ENCODE assay signal across 17 cellular contexts in the genomic region with DNA sequence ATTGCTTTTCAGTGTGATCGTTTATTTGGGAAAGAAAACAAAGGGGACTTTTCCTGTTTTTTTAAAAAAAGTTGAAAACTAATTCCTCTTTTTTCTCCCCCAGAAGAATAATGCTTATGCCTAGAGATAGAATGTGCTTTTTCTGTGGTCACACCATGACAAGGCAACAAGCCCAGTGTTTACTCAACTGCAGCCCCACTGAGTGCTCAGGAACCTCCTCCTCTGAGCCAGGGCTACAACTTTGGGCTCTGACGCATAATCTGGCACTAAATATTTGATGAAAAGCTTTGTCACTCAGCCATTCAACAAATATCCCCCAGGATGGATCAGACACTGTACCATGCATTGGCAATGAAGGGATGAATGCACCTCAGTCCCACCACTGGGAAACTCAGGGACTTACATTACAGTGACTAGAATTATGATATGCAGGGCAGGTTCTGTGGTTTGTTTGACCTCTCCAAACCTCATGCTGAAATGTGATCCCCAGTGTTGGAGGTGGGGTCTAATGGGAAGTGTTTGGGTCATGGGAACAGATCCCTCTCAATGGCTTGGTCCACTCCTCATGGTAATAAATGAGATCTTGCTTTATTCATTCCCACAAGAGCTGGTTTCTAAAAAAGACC.
"Had no signal": no experiment of that assay in that cellular context is flagged by ENCODE, and none has a peak within 500 bp of the region (broad histone marks: within the 10 kb centered on the region; RNA-seq: fewer than 3 reads in every experiment).

No MANE protein-coding gene starts in this region.

- H3K9me3 ChIP-seq: body of pancreas, ovary, thyroid gland had no signal

- H3K4me3 ChIP-seq: body of pancreas, ovary, thyroid gland had no signal

- H3K27me3 Mint-ChIP-seq: dendritic cell treated with granulocyte-macrophage colony-stimulating factor and Interleukin-4, amounts not matched to agents 40 ng/mL and 50 ng/mL, for 4 days had no signal

- H3K4me1 Mint-ChIP-seq: activated B cell treated with CpG ODN at 0.5 μM for 24 hours; central memory CD8-positive, alpha-beta T cell had no signal

- H3K27me3 ChIP-seq: body of pancreas, foreskin keratinocyte, ovary, thyroid gland had no signal

- H3K9me3 Mint-ChIP-seq: activated B cell treated with CpG ODN at 0.5 μM for 24 hours; central memory CD8-positive, alpha-beta T cell; dendritic cell treated with granulocyte-macrophage colony-stimulating factor and Interleukin-4, amounts not matched to agents 40 ng/mL and 50 ng/mL, for 4 days; stimulated activated memory B cell treated with anti-CD40 and anti-IgM and Interleukin-4, amounts not matched to agents 10 μg/mL and 1 μg/mL and 100 μg/mL, for 72 hours had no signal

- H3K27ac Mint-ChIP-seq: activated B cell treated with CpG ODN at 0.5 μM for 24 hours; activated CD8-positive, alpha-beta T cell treated with anti-CD3 and anti-CD28 coated beads, Interleukin-2, amount 10 ng/mL, durations not matched to agents 7 days and 5 days; activated naive CD4-positive, alpha-beta T cell treated with anti-CD3 and anti-CD28 coated beads, Interleukin-2, amount 50 U/mL, for 72 hours; dendritic cell treated with granulocyte-macrophage colony-stimulating factor and Interleukin-4, amounts not matched to agents 40 ng/mL and 50 ng/mL, for 4 days; stimulated activated memory B cell treated with anti-CD40 and anti-IgM and Interleukin-4, amounts not matched to agents 10 μg/mL and 1 μg/mL and 100 μg/mL, for 72 hours had no signal

- H3K36me3 ChIP-seq: ovary, thyroid gland had no signal

- DNase-seq: activated B cell treated with CpG ODN at 0.5 μM for 24 hours; activated CD4-positive, alpha-beta T cell treated with anti-CD3 and anti-CD28 coated beads for 48 hours; activated CD8-positive, alpha-beta memory T cell treated with anti-CD3 and anti-CD28 coated beads, Interleukin-2, amount 50 U/mL, for 4 hours; activated CD8-positive, alpha-beta T cell treated with anti-CD3 and anti-CD28 coated beads, Interleukin-2, amount 10 ng/mL, durations not matched to agents 7 days and 5 days; activated effector memory CD4-positive, alpha-beta T cell treated with anti-CD3 and anti-CD28 coated beads, Interleukin-2, amount 50 U/mL, for 16 hours; activated T-cell treated with anti-CD3 and anti-CD28 coated beads, Interleukin-2, amount 50 U/mL, for 48 hours; body of pancreas; effector memory CD4-positive, alpha-beta T cell; foreskin keratinocyte; ovary; stimulated activated CD4-positive, alpha-beta T cell treated with anti-CD3 and anti-CD28 coated beads, Interleukin-2, amount 100 ng/mL, for 48 hours; T-helper 2 cell; thyroid gland had no signal

- ATAC-seq: activated CD8-positive, alpha-beta T cell treated with anti-CD3 and anti-CD28 coated beads, Interleukin-2, amount 10 ng/mL, durations not matched to agents 7 days and 5 days; activated naive CD4-positive, alpha-beta T cell treated with anti-CD3 and anti-CD28 coated beads, Interleukin-2, amount 50 U/mL, for 72 hours; body of pancreas; foreskin keratinocyte; stimulated activated memory B cell treated with anti-CD40 and anti-IgM and Interleukin-4, amounts not matched to agents 10 μg/mL and 1 μg/mL and 100 μg/mL, for 72 hours had no signal

- H3K27ac ChIP-seq: body of pancreas, foreskin keratinocyte, ovary, thyroid gland had no signal

- H3K4me3 Mint-ChIP-seq: activated B cell treated with CpG ODN at 0.5 μM for 24 hours; activated CD8-positive, alpha-beta T cell treated with anti-CD3 and anti-CD28 coated beads, Interleukin-2, amount 10 ng/mL, durations not matched to agents 7 days and 5 days; central memory CD8-positive, alpha-beta T cell; dendritic cell treated with granulocyte-macrophage colony-stimulating factor and Interleukin-4, amounts not matched to agents 40 ng/mL and 50 ng/mL, for 4 days; stimulated activated memory B cell treated with anti-CD40 and anti-IgM and Interleukin-4, amounts not matched to agents 10 μg/mL and 1 μg/mL and 100 μg/mL, for 72 hours had no signal

- H3K36me3 Mint-ChIP-seq: activated naive CD4-positive, alpha-beta T cell treated with anti-CD3 and anti-CD28 coated beads, Interleukin-2, amount 50 U/mL, for 72 hours; stimulated activated memory B cell treated with anti-CD40 and anti-IgM and Interleukin-4, amounts not matched to agents 10 μg/mL and 1 μg/mL and 100 μg/mL, for 72 hours had no signal
